Comparison of ENCODE assay signal across 10 cellular contexts in genomic region chr1:244010191-244010590, GRCh38. TPM values are rescaled to one million over a fixed set of nuclear protein-coding genes. Genes with fewer than 3 reads are reported as not detected.
DNase-seq lines count a peak whose midpoint lies in the region; ATAC-seq and TF ChIP-seq lines count a peak whose summit lies in the region.
"Had no signal": no experiment of that assay in that cellular context is flagged by ENCODE, and none has a peak within 500 bp of the region (broad histone marks: within the 10 kb centered on the region; RNA-seq: fewer than 3 reads in every experiment).

No MANE protein-coding gene starts in this region.

- intact Hi-C loops in left colon (cut with DNase I, micrococcal nuclease): no loop called here

- peak; percentile 94 to 95 for ATAC-seq in activated T-cell treated with anti-CD3 and anti-CD28 coated beads, Interleukin-2, amount 50 U/mL, for 4 hours
- no peak for ATAC-seq in HG03135 (IDR thresholded peaks at IDR 0.05; ENCODE audit: unreplicated experiment)
- no peak for ATAC-seq in left colon

- no peaks in the 10 kb centered on the region for H4K20me1 ChIP-seq in BLaER1

- TF ChIP-seq CTCF in HFFc6 (IDR thresholded peaks at IDR 0.05): peak; percentile 19; the same call in 1 of the 2 replicates
- TF ChIP-seq CTCF in osteocyte (IDR thresholded peaks at IDR 0.05): peak; percentile 9
- no peak for TF ChIP-seq CTCF in GM20000 (IDR thresholded peaks at IDR 0.05; ENCODE audit: extremely low read depth, missing control alignments)

- H3K9ac ChIP-seq in BLaER1: no peak overlapping the region

- H3K4me2 ChIP-seq in BLaER1: peak overlapping the region; percentile 27

- H3K4me1 Mint-ChIP-seq in HFFc6 (ENCODE audit: low read depth) (peaks cover 15% of the 10 kb centered on the region), osteocyte (ENCODE audit: unreplicated experiment) (peaks cover 20% of the 10 kb centered on the region)
- no peaks in the 10 kb centered on the region for H3K4me1 Mint-ChIP-seq in activated T-cell treated with anti-CD3 and anti-CD28 coated beads, Interleukin-2, amount 50 U/mL, for 4 hours (ENCODE audit: low read depth)

- H3K4me3 Mint-ChIP-seq in HFFc6 (no peak overlapping the region; the same call in 1 of the 2 replicates), osteocyte (ENCODE audit: unreplicated experiment) (no peak overlapping the region)
- H3K4me3 Mint-ChIP-seq in activated T-cell treated with anti-CD3 and anti-CD28 coated beads, Interleukin-2, amount 50 U/mL, for 4 hours: no peak overlapping the region

- H3K4me3 ChIP-seq in BLaER1: no peak overlapping the region

- H3K36me3 ChIP-seq in BLaER1: no peaks in the 10 kb centered on the region

- H3K9me3 Mint-ChIP-seq in HFFc6 (no peaks in the 10 kb centered on the region), osteocyte (ENCODE audit: unreplicated experiment) (no peaks in the 10 kb centered on the region)
- no peaks in the 10 kb centered on the region for H3K9me3 Mint-ChIP-seq in activated T-cell treated with anti-CD3 and anti-CD28 coated beads, Interleukin-2, amount 50 U/mL, for 4 hours

- no peaks in the 10 kb centered on the region for H3K36me3 Mint-ChIP-seq in HFFc6 (ENCODE audit: low read depth)
- H3K36me3 Mint-ChIP-seq in activated T-cell treated with anti-CD3 and anti-CD28 coated beads, Interleukin-2, amount 50 U/mL, for 4 hours (ENCODE audit: insufficient read depth): no peaks in the 10 kb centered on the region
- no peaks in the 10 kb centered on the region for H3K36me3 Mint-ChIP-seq in osteocyte (ENCODE audit: unreplicated experiment)

- no peak overlapping the region for H3K27ac ChIP-seq in BLaER1

- H3K4me1 ChIP-seq in BLaER1: peaks cover 17% of the 10 kb centered on the region

- DNase-seq in HFFc6 (no peak), osteocyte (ENCODE audit: extremely low spot score, unreplicated experiment) (no peak), 8988T (no peak), GM20000 (ENCODE audit: low spot score) (no peak), left colon (no peak)
- peak; percentile 38 for DNase-seq in activated T-cell treated with anti-CD3 and anti-CD28 coated beads, Interleukin-2, amount 50 U/mL, for 4 hours
- DNase-seq: aorta, DMS153 had no signal

- peaks cover 15% of the 10 kb centered on the region for H3K27me3 Mint-ChIP-seq in HFFc6 (ENCODE audit: insufficient read depth)
- peaks cover 5% of the 10 kb centered on the region for H3K27me3 Mint-ChIP-seq in activated T-cell treated with anti-CD3 and anti-CD28 coated beads, Interleukin-2, amount 50 U/mL, for 4 hours (ENCODE audit: low read depth)
- H3K27me3 Mint-ChIP-seq in osteocyte (ENCODE audit: unreplicated experiment): no peaks in the 10 kb centered on the region

- no peaks in the 10 kb centered on the region for H3K9me3 ChIP-seq in BLaER1

- no peaks in the 10 kb centered on the region for H3K27me3 ChIP-seq in BLaER1

- H3K27ac Mint-ChIP-seq in HFFc6: no peak overlapping the region
- peak overlapping the region; percentile 79 for H3K27ac Mint-ChIP-seq in osteocyte (ENCODE audit: unreplicated experiment)

RNA-seq across cellular contexts. Expression of gene ZBTB18, which starts 40.9 kb away (rescaled TPM):
- 10 to 100 TPM; 19.4 to 24.5 (median 22.0) TPM for total RNA-seq in HFFc6 (2021; fragmentation: NEBNext Ultra II Directional; extraction: Animal tissue kit (Norgen Biotek cat#: 25700))
- 1 to 10 TPM; 4.9 to 6.5 (median 5.2) TPM for total RNA-seq in activated T-cell treated with anti-CD3 and anti-CD28 coated beads, Interleukin-2, amount 50 U/mL, for 4 hours
- 23.0 and 24.2 TPM in 2 replicates for total RNA-seq in osteocyte
- total RNA-seq in left colon: 10 to 100 TPM; 19.6 to 19.9 TPM

Comparison
In these comparisons a context has a peak if more than half of its experiments do, and no peak if none do; other contexts are left out.
1. ATAC-seq: peak in activated T-cell treated with anti-CD3 and anti-CD28 coated beads, Interleukin-2, amount 50 U/mL, for 4 hours (2 of 2); none in HG03135 (single experiment) and left colon (single experiment).